ENCODE assay signal across 8 cellular contexts in genomic region chr14:96501383-96501745, GRCh38. TPM values are rescaled to one million over a fixed set of nuclear protein-coding genes. Genes with fewer than 3 reads are reported as not detected.
DNase-seq lines count a peak whose midpoint lies in the region; ATAC-seq and TF ChIP-seq lines count a peak whose summit lies in the region.

No MANE protein-coding gene starts in this region.

- POLR2A ChIA-PET in OCI-LY7 (lab: Charles Lee), result interaction anchor here (0.5 to 0.8 kb wide), 3 partner anchors 11 to 213 kb away, joined by 3 to 7 read pairs (median 3); no protein-coding TSS in a partner anchor

- peak overlapping the region; percentile 93 to 97 for H3K9ac ChIP-seq in duodenal mucosa (ENCODE audit: low read depth in 1 of 2, low read length in 2 of 2)

- in situ Hi-C loops in GM13976 (cut with MboI; ENCODE audit: low sequenced_read_pairs, unreplicated experiment), result no loop called here
- in situ Hi-C loops in GM13977 (cut with MboI; ENCODE audit: low pct_unique_long_range_greater_than_20kb, low sequenced_read_pairs, unreplicated experiment), result no loop called here

- H3K4me1 Mint-ChIP-seq in natural killer cell, result peaks cover 42 to 51% of the 10 kb centered on the region in 2 donors

- H3K4me1 ChIP-seq in OCI-LY7 (ENCODE audit: insufficient read depth, low read length, poor library complexity, severe bottlenecking) (peaks cover 42% of the 10 kb centered on the region), duodenal mucosa (ENCODE audit: control insufficient read depth in 1 of 2, insufficient read depth in 2 of 2, low read length in 2 of 2) (peaks cover 30 to 31% of the 10 kb centered on the region in 2 donors)

- intact Hi-C loops in OCI-LY7 (cut with micrococcal nuclease; ENCODE audit: unreplicated experiment), result loop anchor here (5.0 to 10.0 kb wide), 2 partner anchors 139 to 967 kb away; partner anchors contain the start of genes ATG2B, GLRX5 and GSKIP
- intact Hi-C loops in natural killer cell (cut with micrococcal nuclease), result loop anchor here (5.0 kb wide), 1 partner anchor 296 kb away; the partner anchor contains the start of gene VRK1

- H3K36me3 ChIP-seq in OCI-LY7 (ENCODE audit: insufficient read depth, low read length) (peaks cover 35% of the 10 kb centered on the region), duodenal mucosa (ENCODE audit: control insufficient read depth in 1 of 2, insufficient read depth in 2 of 2, low read length in 2 of 2) (no peaks in the 10 kb centered on the region)

- H3K27me3 ChIP-seq in duodenal mucosa (ENCODE audit: control insufficient read depth in 1 of 2, insufficient read depth in 2 of 2, low read length in 2 of 2), result no peaks in the 10 kb centered on the region

- H3K27ac Mint-ChIP-seq in natural killer cell, result peak overlapping the region; percentile 90 to 99

- H3K79me2 ChIP-seq in OCI-LY7 (ENCODE audit: insufficient read depth, low read depth, low read length), result peaks cover 54% of the 10 kb centered on the region

- no peaks in the 10 kb centered on the region for H3K9me2 ChIP-seq in OCI-LY7 (ENCODE audit: insufficient read depth, low read length)

- H3K9me3 ChIP-seq in OCI-LY7 (ENCODE audit: low read length), result no peaks in the 10 kb centered on the region
- H3K9me3 ChIP-seq in duodenal mucosa (ENCODE audit: control insufficient read depth in 1 of 2, low read length in 2 of 2), result no peaks in the 10 kb centered on the region

- H3K4me2 ChIP-seq in OCI-LY7 (ENCODE audit: low read length), result peak overlapping the region; percentile 82

- H3K4me3 ChIP-seq in OCI-LY7 (ENCODE audit: low read depth, low read length, poor library complexity, severe bottlenecking) (peak overlapping the region; percentile 99), duodenal mucosa (ENCODE audit: low read depth in 1 of 2, low read length in 2 of 2) (peak overlapping the region; percentile 94 to 95)

- H3K9me3 Mint-ChIP-seq in natural killer cell, result no peaks in the 10 kb centered on the region

- peaks cover 31% of the 10 kb centered on the region for H4K20me1 ChIP-seq in OCI-LY7 (ENCODE audit: insufficient read depth, low read length)

- H3K4me3 Mint-ChIP-seq in natural killer cell, result peak overlapping the region; percentile 90

- H3K27ac ChIP-seq in OCI-LY7 (ENCODE audit: low read depth, low read length, poor library complexity, severe bottlenecking) (peak overlapping the region; percentile 79), duodenal mucosa (ENCODE audit: low read depth, low read length) (peak overlapping the region; percentile 91)

- no peak for TF ChIP-seq CTCF in GM13976 (IDR thresholded peaks at IDR 0.05; ENCODE audit: borderline replicate concordance, control extremely low read depth, extremely low read depth, insufficient read depth, missing control alignments)
- TF ChIP-seq CTCF in OCI-LY7 (conservative IDR thresholded peaks at IDR 0.05; ENCODE audit: low read length), result no peak
- no peak for TF ChIP-seq CTCF in natural killer cell (IDR thresholded peaks at IDR 0.05)
- no peak for TF ChIP-seq CTCF in GM13977 (IDR thresholded peaks at IDR 0.05; ENCODE audit: extremely low read depth, insufficient read depth, missing control alignments)

- no TSS peak for BruUV-seq in OCI-LY7 (replicated peaks; lab: Mats Ljungman, UMichigan)

- peak overlapping the region; percentile 30; the same call in 1 of the 2 replicates for H2AFZ ChIP-seq in OCI-LY7 (ENCODE audit: low read length)

- ATAC-seq in natural killer cell (no peak), GM18909 (IDR thresholded peaks at IDR 0.05; ENCODE audit: poor library complexity, unreplicated experiment) (no peak)

- H3K27me3 Mint-ChIP-seq in natural killer cell (ENCODE audit: low read depth in 2 of 2), result peaks cover 13 to 14% of the 10 kb centered on the region in 2 donors

- CTCF ChIA-PET in OCI-LY7 (lab: Charles Lee; ENCODE audit: unreplicated experiment), result no interaction called here

- H3K36me3 Mint-ChIP-seq in natural killer cell, result no peaks in the 10 kb centered on the region

- DNase-seq in GM13976 (ENCODE audit: low spot score), result peak; percentile 38
- DNase-seq in OCI-LY7 (ENCODE audit: low spot score), result peak; percentile 22
- no peak for DNase-seq in natural killer cell
- no peak for DNase-seq in GM13977 (ENCODE audit: low spot score)
- no peak for DNase-seq in NCI-H2227 treated with DMSO at 0.1 percent for 48 hours (lab: John Stamatoyannopoulos, UW)
- no peak for DNase-seq in MV-4-11 (lab: John Stamatoyannopoulos, UW)

RNA-seq across cellular contexts. Expression of gene PAPOLA, which starts 0.8 kb away (rescaled TPM):
- 80.1 and 99.3 TPM in 2 replicates for total RNA-seq in OCI-LY7 (2014; rRNA removed; shearing (Covaris generic))
- total RNA-seq in OCI-LY7 (2022), result 197 and 202 TPM in 2 replicates
- total RNA-seq in natural killer cell, result 100 to 1,000 TPM; 200 to 225 (median 224) TPM

Comparison
In these comparisons a context has a peak if more than half of its experiments do, and no peak if none do; other contexts are left out.
1. DNase-seq: peak in GM13976 (single experiment) and OCI-LY7 (single experiment); none in natural killer cell (single experiment), GM13977 (single experiment), NCI-H2227 treated with DMSO at 0.1 percent for 48 hours (single experiment) and MV-4-11 (single experiment).